In genomic region chr22:44448271-44448780, GRCh38 we compare ENCODE assay signal across 8 cellular contexts. TPM values are rescaled to one million over a fixed set of nuclear protein-coding genes. Genes with fewer than 3 reads are reported as not detected.
DNase-seq lines count a peak whose midpoint lies in the region; ATAC-seq and TF ChIP-seq lines count a peak whose summit lies in the region.

No MANE protein-coding gene starts in this region.

- TF ChIP-seq CTCF in astrocyte of the cerebellum (IDR thresholded peaks at IDR 0.05; ENCODE audit: low read depth, low read length, missing control alignments) = no peak
- TF ChIP-seq CTCF in uterus (IDR thresholded peaks at IDR 0.05) = no peak
- no peak for TF ChIP-seq CTCF in colonic mucosa (IDR thresholded peaks at IDR 0.05)

- H3K4me1 ChIP-seq in uterus (no peaks in the 10 kb centered on the region), colonic mucosa (no peaks in the 10 kb centered on the region)
- no peaks in the 10 kb centered on the region for H3K4me1 ChIP-seq in naive thymus-derived CD4-positive, alpha-beta T cell (ENCODE audit: control insufficient read depth in 2 of 2, insufficient read depth in 2 of 2, low read length in 2 of 2)

- H3K36me3 ChIP-seq in uterus (no peaks in the 10 kb centered on the region), colonic mucosa (no peaks in the 10 kb centered on the region)
- no peaks in the 10 kb centered on the region for H3K36me3 ChIP-seq in naive thymus-derived CD4-positive, alpha-beta T cell (ENCODE audit: control insufficient read depth in 2 of 3, insufficient read depth in 3 of 3, low read length in 3 of 3)

- peaks cover 0 to 7% (median 5%) of the 10 kb centered on the region in 11 donors for H3K9me3 Mint-ChIP-seq in naive thymus-derived CD4-positive, alpha-beta T cell

- H3K27me3 ChIP-seq in uterus (no peaks in the 10 kb centered on the region), colonic mucosa (no peaks in the 10 kb centered on the region)
- no peaks in the 10 kb centered on the region for H3K27me3 ChIP-seq in naive thymus-derived CD4-positive, alpha-beta T cell (ENCODE audit: control insufficient read depth in 2 of 2, insufficient read depth in 2 of 2, low read length in 2 of 2)

- H3K4me3 ChIP-seq in astrocyte of the cerebellum (ENCODE audit: low read depth, low read length) (no peak overlapping the region), uterus (no peak overlapping the region), colonic mucosa (no peak overlapping the region)
- H3K4me3 ChIP-seq in naive thymus-derived CD4-positive, alpha-beta T cell (ENCODE audit: low read length) = no peak overlapping the region

- H3K4me1 Mint-ChIP-seq in naive thymus-derived CD4-positive, alpha-beta T cell = peaks cover 0 to 1% (median 0%) of the 10 kb centered on the region in 7 donors

- DNase-seq in NCI-H1436 (lab: John Stamatoyannopoulos, UW) = peak; percentile 61
- DNase-seq in NCI-H1436 treated with DMSO at 0.1 percent for 48 hours (lab: John Stamatoyannopoulos, UW) = no peak
- peak; percentile 93 for DNase-seq in astrocyte of the cerebellum (ENCODE audit: low read depth)
- DNase-seq in left colon = peak; percentile 36 to 41
- peak; percentile 66 to 77 for DNase-seq in uterus
- no peak for DNase-seq in naive thymus-derived CD4-positive, alpha-beta T cell
- DNase-seq in colonic mucosa = no peak
- DNase-seq in OCI-M1 (lab: John Stamatoyannopoulos, UW) = no peak

- H3K27ac Mint-ChIP-seq in naive thymus-derived CD4-positive, alpha-beta T cell = no peak overlapping the region

- in situ Hi-C loops in astrocyte of the cerebellum (cut with HindIII; ENCODE audit: low sequenced_read_pairs) = no loop called here

- peaks cover 0 to 4% (median 0%) of the 10 kb centered on the region in 5 donors for H3K36me3 Mint-ChIP-seq in naive thymus-derived CD4-positive, alpha-beta T cell

- no peak for TF ChIP-seq POLR2A in uterus (IDR thresholded peaks at IDR 0.05)

- no peak for ATAC-seq in left colon
- no peak for ATAC-seq in naive thymus-derived CD4-positive, alpha-beta T cell

- peaks cover 0 to 3% (median 0%) of the 10 kb centered on the region in 5 donors for H3K27me3 Mint-ChIP-seq in naive thymus-derived CD4-positive, alpha-beta T cell

- POLR2A ChIA-PET in naive thymus-derived CD4-positive, alpha-beta T cell (lab: Charles Lee) = no interaction called here

- no peak overlapping the region for H3K9ac ChIP-seq in colonic mucosa (ENCODE audit: low read depth in 2 of 2, low read length in 2 of 2)

- intact Hi-C loops in left colon (cut with DNase I, micrococcal nuclease) = no loop called here
- intact Hi-C loops in uterus (cut with DNase I; ENCODE audit: low total_unique reads) = no loop called here
- intact Hi-C loops in naive thymus-derived CD4-positive, alpha-beta T cell (cut with micrococcal nuclease) = no loop called here
- intact Hi-C loops in colonic mucosa (cut with DNase I) = no loop called here

- no peak overlapping the region for H3K4me3 Mint-ChIP-seq in naive thymus-derived CD4-positive, alpha-beta T cell

- H3K27ac ChIP-seq in uterus (no peak overlapping the region), colonic mucosa (no peak overlapping the region)
- no peak overlapping the region for H3K27ac ChIP-seq in naive thymus-derived CD4-positive, alpha-beta T cell (ENCODE audit: low read depth, low read length)

- no peaks in the 10 kb centered on the region for H3K9me3 ChIP-seq in uterus
- no peaks in the 10 kb centered on the region for H3K9me3 ChIP-seq in naive thymus-derived CD4-positive, alpha-beta T cell (ENCODE audit: control insufficient read depth in 2 of 3, low read length in 3 of 3)
- no peaks in the 10 kb centered on the region for H3K9me3 ChIP-seq in colonic mucosa

- CTCF ChIA-PET in naive thymus-derived CD4-positive, alpha-beta T cell (lab: Charles Lee) = interaction anchor here (0.6 kb wide), 1 partner anchor 94 kb away, joined by 3 read pairs; no protein-coding TSS in a partner anchor

RNA-seq across cellular contexts. Expression of gene RTL6, which starts 49.7 kb away (rescaled TPM):
- total RNA-seq in left colon (10 to 100 TPM; 18.5 to 30.0 TPM), uterus (10 to 100 TPM; 24.7 to 43.3 (median 36.6) TPM), colonic mucosa (10 to 100 TPM; 20.2 to 23.8 TPM)
- total RNA-seq in naive thymus-derived CD4-positive, alpha-beta T cell = 10 to 100 TPM in 1 of 5 experiments, 1 to 10 TPM in 4; 6.8 to 10.2 (median 8.7) TPM
- 1 to 10 TPM; 1.0 to 4.5 TPM for polyA plus RNA-seq in naive thymus-derived CD4-positive, alpha-beta T cell

Comparison
In these comparisons a context has a peak if more than half of its experiments do, and no peak if none do; other contexts are left out.
1. DNase-seq: peak in NCI-H1436 (single experiment), astrocyte of the cerebellum (single experiment), left colon (2 of 2) and uterus (2 of 2); none in NCI-H1436 treated with DMSO at 0.1 percent for 48 hours (single experiment), naive thymus-derived CD4-positive, alpha-beta T cell (0 of 9), colonic mucosa (single experiment) and OCI-M1 (single experiment).